ENCODE assay signal across 24 cellular contexts in the genomic region with DNA sequence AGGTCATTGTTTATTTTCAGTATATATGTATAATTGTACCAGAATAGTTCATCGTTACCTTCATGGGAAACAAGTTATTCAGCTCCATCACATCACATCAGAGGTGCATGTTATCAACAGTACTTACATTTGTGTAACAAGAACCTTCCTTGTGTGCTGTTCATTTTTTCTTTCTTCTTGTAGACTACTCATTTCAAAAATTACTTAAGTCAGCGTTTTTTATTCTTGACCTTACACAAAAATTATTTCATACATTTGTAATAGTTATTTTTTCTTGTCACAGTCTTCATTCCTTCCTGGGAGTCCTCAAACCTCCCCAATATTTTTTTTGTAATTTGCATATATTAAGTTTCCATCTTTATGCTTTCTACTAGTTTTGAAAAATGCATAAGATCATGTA.
DNase-seq lines count a peak whose midpoint lies in the region; ATAC-seq, FAIRE-seq and TF ChIP-seq lines count a peak whose summit lies in the region.
"Had no signal": no experiment of that assay in that cellular context is flagged by ENCODE, and none has a peak within 500 bp of the region (broad histone marks: within the 10 kb centered on the region; RNA-seq: fewer than 3 reads in every experiment).

No MANE protein-coding gene starts in this region.

- no peaks in the 10 kb centered on the region for H3K79me1 ChIP-seq in H1 (ENCODE audit: low read depth, low read length)

- CTCF ChIA-PET in HepG2 (lab: Yijun Ruan, JAX; ENCODE audit: low intra/inter-chr PET ratio, low total read pairs) (no interaction called here), H1 (lab: Charles Lee; ENCODE audit: partially characterized antibody) (no interaction called here)

- H3K27ac ChIP-seq in HepG2 (ENCODE audit: extremely low read length, insufficient read depth, low read length) (no peak overlapping the region), right lobe of liver (no peak overlapping the region), Karpas-422 (ENCODE audit: low read length) (no peak overlapping the region), H1 (ENCODE audit: low read depth, low read length) (no peak overlapping the region)
- H3K27ac ChIP-seq: 22Rv1, BLaER1 had no signal

- no peaks in the 10 kb centered on the region for H3K23me2 ChIP-seq in H1 (ENCODE audit: low read depth, low read length)

- POLR2A ChIA-PET in HepG2 (lab: Yijun Ruan, JAX): no interaction called here
- POLR2A ChIA-PET in H1 (lab: Charles Lee; ENCODE audit: partially characterized antibody): no interaction called here

- H3K23ac ChIP-seq in H1 (ENCODE audit: insufficient read length): no peak overlapping the region

- no peaks in the 10 kb centered on the region for H3K36me3 ChIP-seq in HepG2 (replicated peaks in 1 of 2; ENCODE audit: control insufficient read depth in 1 of 2, insufficient read depth in 2 of 2, low read length in 2 of 2)
- no peaks in the 10 kb centered on the region for H3K36me3 ChIP-seq in right lobe of liver
- H3K36me3 ChIP-seq in Karpas-422 (ENCODE audit: insufficient read depth, low read length): no peaks in the 10 kb centered on the region
- no peaks in the 10 kb centered on the region for H3K36me3 ChIP-seq in H1 (ENCODE audit: control insufficient read depth in 2 of 4, insufficient read depth in 4 of 4, low read length in 3 of 4)
- H3K36me3 ChIP-seq: BE2C, BLaER1 had no signal

- 14% methylated on average over 2 of the region's 2 CpGs for WGBS in HepG2 (ENCODE audit: low lambda C conversion rate)
- WGBS in right lobe of liver (ENCODE audit: insufficient coverage, low coverage, low lambda C conversion rate, missing lambda C conversion rate): 61% methylated on average over 2 of the region's 2 CpGs
- 91% methylated on average over 2 of the region's 2 CpGs; no CpG with 5 or more reads in 1 of the 2 experiments for WGBS in H1 (ENCODE audit: extremely low coverage in 1 of 2, insufficient coverage in 1 of 2, insufficient read length in 1 of 2, insufficient replicate concordance in 2 of 2, low coverage in 1 of 2, low lambda C conversion rate in 2 of 2, missing lambda C conversion rate in 1 of 2), 2 experiments

- H3K9me2 ChIP-seq in Karpas-422 (replicated peaks; ENCODE audit: insufficient read depth, low read length): no peaks in the 10 kb centered on the region

- no peak for FAIRE-seq in HepG2 (lab: Jason Lieb, UNC)
- no peak for FAIRE-seq in H1 (lab: Jason Lieb, UNC)
- FAIRE-seq: GM12878, GM12892, GM18507 had no signal

- DNase-seq in HepG2 (ENCODE audit: low spot score) (no peak), right lobe of liver (no peak), Karpas-422 (no peak), H1 (ENCODE audit: low read depth in 1 of 2, low spot score in 2 of 2) (no peak), HCEC 1CT (no peak)
- DNase-seq: ACHN; BE2C; C1 segment of cervical spinal cord; CD4-positive, alpha-beta memory T cell; CD4-positive, CD25-positive, alpha-beta regulatory T cell; COR-L47; DMS 273 treated with DMSO at 0.1 percent for 48 hours; DMS153; DMS53; DMS79; DND-41; EL; GDM1 had no signal

- H2AK5ac ChIP-seq in H1 (ENCODE audit: low read depth, low read length): no peak overlapping the region

- no peak overlapping the region for H2BK15ac ChIP-seq in H1 (ENCODE audit: low read length)

- no peak overlapping the region for H3K18ac ChIP-seq in H1 (ENCODE audit: extremely low read depth, low read length)

- no peak for TF ChIP-seq EP300 in HepG2 (IDR thresholded peaks at IDR 0.05; ENCODE audit: low read depth in 2 of 2, low read length in 2 of 2)
- TF ChIP-seq EP300 in HepG2 (CRISPR knock-in tag; IDR thresholded peaks at IDR 0.05; ENCODE audit: borderline replicate concordance): no peak
- no peak for TF ChIP-seq EP300 in H1 (IDR thresholded peaks at IDR 0.05; ENCODE audit: borderline replicate concordance in 1 of 2, low read depth in 2 of 2, low read length in 2 of 2)

- no peaks in the 10 kb centered on the region for H3K79me2 ChIP-seq in HepG2 (ENCODE audit: insufficient read depth, low read length)
- no peaks in the 10 kb centered on the region for H3K79me2 ChIP-seq in Karpas-422 (ENCODE audit: low read length)
- no peaks in the 10 kb centered on the region for H3K79me2 ChIP-seq in H1 (ENCODE audit: control insufficient read depth in 1 of 2, insufficient read depth in 2 of 2, low read length in 2 of 2)

- no peak overlapping the region for H2BK120ac ChIP-seq in H1 (replicated peaks; ENCODE audit: low read depth, low read length)

- H3K9ac ChIP-seq in HepG2 (ENCODE audit: insufficient read depth, low read depth, low read length) (no peak overlapping the region), Karpas-422 (ENCODE audit: low read length) (no peak overlapping the region), H1 (replicated peaks in 1 of 4; ENCODE audit: extremely low read depth in 1 of 4, low read depth in 3 of 4, low read length in 3 of 4) (no peak overlapping the region)
- H3K9ac ChIP-seq: BLaER1 had no signal

- TF ChIP-seq RAD21 in HepG2 (CRISPR knock-in tag; IDR thresholded peaks at IDR 0.05) (no peak), H1 (IDR thresholded peaks at IDR 0.05 in 1 of 2, conservative IDR thresholded peaks at IDR 0.05 in 1 of 2; ENCODE audit: low read depth in 2 of 2, low read length in 2 of 2) (no peak)

- no peak overlapping the region for H3K56ac ChIP-seq in H1 (replicated peaks; ENCODE audit: insufficient read length, low read depth, low read length)

- H4K20me1 ChIP-seq in HepG2 (ENCODE audit: insufficient read depth, low read length) (no peaks in the 10 kb centered on the region), Karpas-422 (ENCODE audit: insufficient read depth, low read depth, low read length) (no peaks in the 10 kb centered on the region), H1 (replicated peaks in 1 of 2; ENCODE audit: control insufficient read depth in 1 of 2, insufficient read depth in 2 of 2, low read length in 2 of 2) (no peaks in the 10 kb centered on the region)
- H4K20me1 ChIP-seq: BLaER1 had no signal

- H2AFZ ChIP-seq in HepG2 (ENCODE audit: low read length) (no peak overlapping the region), Karpas-422 (ENCODE audit: low read length) (0 out of 2 replicates have a peak overlapping the region, but pooled peaks have one; percentile 50), H1 (ENCODE audit: low read length) (no peak overlapping the region)

- no peaks in the 10 kb centered on the region for H3K27me3 ChIP-seq in HepG2 (ENCODE audit: control insufficient read depth in 1 of 2, insufficient read depth in 2 of 2, low read length in 2 of 2)
- no peaks in the 10 kb centered on the region for H3K27me3 ChIP-seq in right lobe of liver
- H3K27me3 ChIP-seq in Karpas-422 (ENCODE audit: low read length): no peaks in the 10 kb centered on the region
- no peaks in the 10 kb centered on the region for H3K27me3 ChIP-seq in H1 (replicated peaks in 1 of 4; ENCODE audit: control insufficient read depth in 3 of 4, extremely low read depth in 1 of 4, insufficient read depth in 3 of 4, low read length in 3 of 4)
- H3K27me3 ChIP-seq: BE2C, BLaER1 had no signal

- no peak overlapping the region for H4K91ac ChIP-seq in H1 (replicated peaks; ENCODE audit: insufficient read length, low read length)

- H3K4ac ChIP-seq in H1 (replicated peaks; ENCODE audit: insufficient read length, low read depth, low read length): no peak overlapping the region

- H3K4me1 ChIP-seq in HepG2 (ENCODE audit: insufficient read depth, low read length): no peaks in the 10 kb centered on the region
- no peaks in the 10 kb centered on the region for H3K4me1 ChIP-seq in right lobe of liver
- H3K4me1 ChIP-seq in Karpas-422 (ENCODE audit: low read length): no peaks in the 10 kb centered on the region
- no peaks in the 10 kb centered on the region for H3K4me1 ChIP-seq in H1 (replicated peaks in 1 of 4; ENCODE audit: control insufficient read depth in 3 of 4, insufficient read depth in 4 of 4, low read length in 3 of 4)
- H3K4me1 ChIP-seq: BE2C, BLaER1 had no signal

- intact Hi-C loops in HepG2 (cut with micrococcal nuclease; ENCODE audit: unreplicated experiment) (no loop called here), right lobe of liver (cut with DNase I) (no loop called here)

- H4K5ac ChIP-seq in H1 (ENCODE audit: insufficient read length, low read depth, low read length): no peak overlapping the region

- H3K4me2 ChIP-seq in HepG2 (ENCODE audit: low read depth, low read length): no peak overlapping the region
- no peak overlapping the region for H3K4me2 ChIP-seq in Karpas-422 (ENCODE audit: low read depth, low read length, poor library complexity, severe bottlenecking)
- no peak overlapping the region for H3K4me2 ChIP-seq in H1 (ENCODE audit: insufficient read depth in 1 of 2, low read depth in 2 of 2, low read length in 2 of 2)
- H3K4me2 ChIP-seq: BLaER1 had no signal

- H3K9me3 ChIP-seq in HepG2 (ENCODE audit: low read length): peaks cover 4% of the 10 kb centered on the region
- H3K9me3 ChIP-seq in right lobe of liver: no peaks in the 10 kb centered on the region
- no peaks in the 10 kb centered on the region for H3K9me3 ChIP-seq in Karpas-422 (ENCODE audit: low read length)
- no peaks in the 10 kb centered on the region for H3K9me3 ChIP-seq in H1 (ENCODE audit: insufficient read depth in 2 of 2, low read depth in 1 of 2, low read length in 1 of 2)
- H3K9me3 ChIP-seq: BE2C had no signal

- H2BK20ac ChIP-seq in H1 (ENCODE audit: low read length): no peak overlapping the region

- ATAC-seq in HepG2 (no peak), right lobe of liver (no peak), HG03442 (IDR thresholded peaks at IDR 0.05; ENCODE audit: unreplicated experiment) (no peak)
- ATAC-seq: GM12878 had no signal

- no peak for TF ChIP-seq POLR2A in HepG2 (IDR thresholded peaks at IDR 0.05; ENCODE audit: insufficient read depth in 1 of 2, low read depth in 2 of 2, low read length in 2 of 2)
- TF ChIP-seq POLR2A in right lobe of liver (IDR thresholded peaks at IDR 0.05): no peak
- TF ChIP-seq POLR2A in H1 (IDR thresholded peaks at IDR 0.05; ENCODE audit: control extremely low read depth in 1 of 2, low read depth in 2 of 2, low read length in 2 of 2): no peak

- H3K14ac ChIP-seq in H1 (ENCODE audit: insufficient read length): no peak overlapping the region

- no peak overlapping the region for H4K8ac ChIP-seq in H1 (ENCODE audit: extremely low read depth, insufficient read depth, low read length)

- H3K4me3 ChIP-seq in HepG2 (replicated peaks in 1 of 3; ENCODE audit: insufficient read depth in 1 of 3, low read depth in 2 of 3, low read length in 3 of 3): no peak overlapping the region
- H3K4me3 ChIP-seq in right lobe of liver: no peak overlapping the region
- no peak overlapping the region for H3K4me3 ChIP-seq in Karpas-422 (ENCODE audit: low read length)
- H3K4me3 ChIP-seq in H1 (ENCODE audit: extremely low read depth in 1 of 4, insufficient read depth in 2 of 4, low read depth in 3 of 4, low read length in 4 of 4): no peak overlapping the region
- H3K4me3 ChIP-seq: BLaER1, GM12878 had no signal

- no TSS peak for BruUV-seq in HepG2 (replicated peaks; lab: Mats Ljungman, UMichigan)

- TF ChIP-seq CTCF in HepG2 (CRISPR knock-in tag; IDR thresholded peaks at IDR 0.05) (no peak), right lobe of liver (IDR thresholded peaks at IDR 0.05) (no peak), H1 (IDR thresholded peaks at IDR 0.05; ENCODE audit: control extremely low read depth in 1 of 3, insufficient read depth in 1 of 3, low read depth in 1 of 3, low read length in 3 of 3) (no peak)

- no peak overlapping the region for H2BK5ac ChIP-seq in H1 (ENCODE audit: low read depth, low read length)

- no peak overlapping the region for H2BK12ac ChIP-seq in H1 (ENCODE audit: low read depth, low read length)

- in situ Hi-C loops in HepG2 (cut with HindIII; ENCODE audit: extremely low pct_ligation_motif_present, low pct_unique_long_range_greater_than_20kb): no loop called here
